8 cellular contexts compared by ENCODE assay signal in the genomic region with DNA sequence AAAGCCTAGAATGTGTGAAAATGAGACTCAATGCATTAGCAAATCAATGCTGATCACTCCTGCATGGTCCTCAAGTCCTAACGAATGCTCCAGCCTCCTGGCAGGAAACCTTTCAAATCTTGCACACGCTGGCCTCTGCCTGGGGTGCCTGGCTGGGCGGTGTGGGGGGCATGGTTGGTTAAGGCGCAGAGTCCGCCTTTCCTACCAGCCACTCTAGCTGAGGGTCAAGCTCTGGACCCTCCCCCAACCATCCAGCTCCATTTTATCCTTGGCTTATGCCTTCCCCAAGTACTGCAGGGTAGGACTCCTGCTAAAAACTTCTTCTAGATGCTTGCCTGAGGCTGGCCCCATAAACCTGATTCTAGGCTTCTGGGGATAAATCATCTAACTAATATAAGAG. TPM values are rescaled to one million over a fixed set of nuclear protein-coding genes. Genes with fewer than 3 reads are reported as not detected.
DNase-seq lines count a peak whose midpoint lies in the region; ATAC-seq and TF ChIP-seq lines count a peak whose summit lies in the region.

No MANE protein-coding gene starts in this region.

- peak overlapping the region; percentile 51 to 60 for H3K4me3 ChIP-seq in foreskin fibroblast (ENCODE audit: low read depth in 1 of 2, low read length in 2 of 2)
- peak overlapping the region; percentile 72 for H3K4me3 ChIP-seq in skeletal muscle satellite cell (ENCODE audit: low read length)

- H3K9ac ChIP-seq in ES-I3 (ENCODE audit: low read depth, low read length) = peak overlapping the region; percentile 26
- H3K9ac ChIP-seq in skeletal muscle satellite cell (ENCODE audit: low read depth, low read length) = peak overlapping the region; percentile 82

- DNase-seq in SK-N-DZ (ENCODE audit: low spot score) = peak; percentile 45
- DNase-seq in foreskin fibroblast = peak in 1 of 2 donors; percentile 12
- DNase-seq in erythroblast (lab: John Stamatoyannopoulos, UW) = no peak
- DNase-seq in NCI-H1105 (lab: John Stamatoyannopoulos, UW) = no peak

- H3K36me3 ChIP-seq in ES-I3 (ENCODE audit: insufficient read depth, low read length) (no peaks in the 10 kb centered on the region), skeletal muscle satellite cell (ENCODE audit: insufficient read depth, low read length) (no peaks in the 10 kb centered on the region)

- H3K4me1 ChIP-seq in ES-I3 (ENCODE audit: insufficient read depth, low read length) = no peaks in the 10 kb centered on the region; the same call in 1 of the 2 replicates
- H3K4me1 ChIP-seq in skeletal muscle satellite cell (ENCODE audit: control insufficient read depth, insufficient read depth, low read length) = peaks cover 6% of the 10 kb centered on the region

- no peak for TF ChIP-seq POLR2A in erythroblast (IDR thresholded peaks at IDR 0.05; ENCODE audit: low read length)

- no peaks in the 10 kb centered on the region for H3K27me3 ChIP-seq in skeletal muscle satellite cell (ENCODE audit: control insufficient read depth, insufficient read depth, low read length)

- H3K9me3 ChIP-seq in ES-I3 (ENCODE audit: control insufficient read depth, insufficient read depth, low read length) (no peaks in the 10 kb centered on the region), skeletal muscle satellite cell (replicated peaks; ENCODE audit: low read length) (no peaks in the 10 kb centered on the region)

- no peak for TF ChIP-seq CTCF in foreskin fibroblast (IDR thresholded peaks at IDR 0.05; ENCODE audit: low read depth, low read length)

- peak overlapping the region; percentile 90 for H3K4me2 ChIP-seq in skeletal muscle satellite cell (ENCODE audit: low read length)

- no peak for ATAC-seq in GM18517 (IDR thresholded peaks at IDR 0.05; ENCODE audit: unreplicated experiment)
- ATAC-seq in HG02981 (IDR thresholded peaks at IDR 0.05; ENCODE audit: unreplicated experiment) = no peak

RNA-seq across cellular contexts. Expression of a gene that starts 0.8 kb away (rescaled TPM):
- 27.9 and 35.7 TPM in 2 replicates for polyA plus RNA-seq in SK-N-DZ (2014; cell fraction: cytosol; rRNA removed)
- 10.9 and 12.2 TPM in 2 replicates for polyA plus RNA-seq in SK-N-DZ (2014; cell fraction: nucleus; rRNA removed)
- 0.51 and 1.1 TPM in 2 replicates for total RNA-seq in skeletal muscle satellite cell (2012; rRNA removed)
